In genomic region chr7:108114117-108114841, GRCh38 we compare ENCODE assay signal across 2 cellular contexts.
A peak's percentile ranks its signal among the peaks of the same experiment; 100 is the strongest.
TF ChIP-seq lines count a peak whose summit lies in the region.

No MANE protein-coding gene starts in this region.

TF ChIP-seq in Ishikawa, 13 proteins besides CTCF, POLR2A, EP300 and RAD21 (continued from another document):
- TF ChIP-seq FOXM1 (IDR thresholded peaks at IDR 0.05; ENCODE audit: borderline replicate concordance, low read depth) = no peak
- no peak for TF ChIP-seq REST (IDR thresholded peaks at IDR 0.05; ENCODE audit: low read depth)
- no peak for TF ChIP-seq TAF1 (IDR thresholded peaks at IDR 0.05; ENCODE audit: low read depth)
- no peak for TF ChIP-seq MAX (IDR thresholded peaks at IDR 0.05)
- no peak for TF ChIP-seq EGR1 (IDR thresholded peaks at IDR 0.05)
- TF ChIP-seq NFIC (IDR thresholded peaks at IDR 0.05) = no peak
- no peak for TF ChIP-seq TCF12 (IDR thresholded peaks at IDR 0.05; ENCODE audit: low read depth)
- no peak for TF ChIP-seq CREB1 (IDR thresholded peaks at IDR 0.05; ENCODE audit: low read depth)
- no peak for TF ChIP-seq CEBPB (IDR thresholded peaks at IDR 0.05)
- no peak for TF ChIP-seq ZBTB7A (IDR thresholded peaks at IDR 0.05; ENCODE audit: low read depth)
- TF ChIP-seq TEAD4 (IDR thresholded peaks at IDR 0.05) = no peak

TF ChIP-seq in GM12878, 131 proteins besides CTCF, POLR2A, EP300 and RAD21 (continued from another document):
- TF ChIP-seq ZNF687 (IDR thresholded peaks at IDR 0.05) = 0 out of 2 replicates have a peak, but pooled peaks have one; percentile 31
- TF ChIP-seq SMC3 (IDR thresholded peaks at IDR 0.05; ENCODE audit: borderline replicate concordance, low read length) = peak; percentile 88
- 0 out of 2 replicates have a peak, but pooled peaks have one; percentile 65 for TF ChIP-seq MLLT1 (IDR thresholded peaks at IDR 0.05)
- TF ChIP-seq IKZF1 (conservative IDR thresholded peaks at IDR 0.05) = 0 out of 2 replicates have a peak, but pooled peaks have one; percentile 29
